ENCODE assay signal across 1 cellular context in genomic region chrX:123731258-123731986, GRCh38.
TF ChIP-seq lines count a peak whose summit lies in the region.

No MANE protein-coding gene starts in this region.

TF ChIP-seq in A549, 52 proteins besides CTCF, POLR2A, EP300 and RAD21 (continued from another document):
- TF ChIP-seq, protein P1, sequence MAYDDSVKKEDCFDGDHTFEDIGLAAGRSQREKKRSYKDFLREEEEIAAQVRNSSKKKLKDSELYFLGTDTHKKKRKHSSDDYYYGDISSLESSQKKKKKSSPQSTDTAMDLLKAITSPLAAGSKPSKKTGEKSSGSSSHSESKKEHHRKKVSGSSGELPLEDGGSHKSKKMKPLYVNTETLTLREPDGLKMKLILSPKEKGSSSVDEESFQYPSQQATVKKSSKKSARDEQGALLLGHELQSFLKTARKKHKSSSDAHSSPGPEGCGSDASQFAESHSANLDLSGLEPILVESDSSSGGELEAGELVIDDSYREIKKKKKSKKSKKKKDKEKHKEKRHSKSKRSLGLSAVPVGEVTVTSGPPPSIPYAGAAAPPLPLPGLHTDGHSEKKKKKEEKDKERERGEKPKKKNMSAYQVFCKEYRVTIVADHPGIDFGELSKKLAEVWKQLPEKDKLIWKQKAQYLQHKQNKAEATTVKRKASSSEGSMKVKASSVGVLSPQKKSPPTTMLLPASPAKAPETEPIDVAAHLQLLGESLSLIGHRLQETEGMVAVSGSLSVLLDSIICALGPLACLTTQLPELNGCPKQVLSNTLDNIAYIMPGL (CRISPR knock-in tag; IDR thresholded peaks at IDR 0.05; ENCODE audit: borderline replicate concordance): no peak
- TF ChIP-seq FOSL2 (IDR thresholded peaks at IDR 0.05) (no peak), FOSL2 (CRISPR knock-in tag; IDR thresholded peaks at IDR 0.05) (no peak), MAFK (IDR thresholded peaks at IDR 0.05; ENCODE audit: partially characterized antibody) (no peak), CEBPB (IDR thresholded peaks at IDR 0.05) (no peak), RNF2 (IDR thresholded peaks at IDR 0.05; ENCODE audit: borderline replicate concordance, low read depth) (no peak), HES2 (IDR thresholded peaks at IDR 0.05) (no peak), TFCP2L1 (CRISPR knock-in tag; IDR thresholded peaks at IDR 0.05) (no peak)
